23 cellular contexts compared by ENCODE assay signal in the genomic region with DNA sequence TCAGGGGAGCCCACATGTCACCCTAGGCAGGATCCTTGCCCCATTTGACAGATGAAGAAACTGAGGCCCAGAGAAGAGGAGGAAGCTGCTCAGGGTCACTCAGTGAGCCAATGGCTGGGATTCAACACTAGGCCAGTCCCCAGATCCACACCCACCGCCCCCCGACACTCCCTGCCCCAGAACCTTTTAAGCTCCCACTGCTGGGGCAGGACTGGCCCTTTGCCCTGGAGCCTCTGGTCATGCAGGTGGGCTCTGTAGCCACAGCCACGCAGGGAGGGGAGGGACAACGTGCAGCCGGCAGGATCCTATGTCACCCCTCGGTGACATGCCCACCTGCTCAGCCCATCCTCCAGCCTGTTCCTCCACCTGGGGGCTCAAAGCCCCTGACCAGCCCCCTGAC.
DNase-seq lines count a peak whose midpoint lies in the region; ATAC-seq and TF ChIP-seq lines count a peak whose summit lies in the region.
"Had no signal": no experiment of that assay in that cellular context is flagged by ENCODE, and none has a peak within 500 bp of the region (broad histone marks: within the 10 kb centered on the region; RNA-seq: fewer than 3 reads in every experiment).

No MANE protein-coding gene starts in this region.

- intact Hi-C loops in esophagus squamous epithelium (cut with DNase I), result no loop called here

- TF ChIP-seq POLR2A in esophagus squamous epithelium (IDR thresholded peaks at IDR 0.05), result no peak

- H2AFZ ChIP-seq in neuronal stem cell (ENCODE audit: low read length), result no peak overlapping the region

- no peak overlapping the region for H2BK12ac ChIP-seq in neuronal stem cell (ENCODE audit: low read length)

- no peak for ATAC-seq in activated CD8-positive, alpha-beta memory T cell treated with anti-CD3 and anti-CD28 coated beads, Interleukin-2, amount 10 ng/mL, durations not matched to agents 7 days and 5 days
- ATAC-seq: GM12878 had no signal

- H3K4me1 ChIP-seq in neuronal stem cell (ENCODE audit: control insufficient read depth in 2 of 2, insufficient read depth in 1 of 2, low read depth in 1 of 2, low read length in 2 of 2), result peaks cover 0 to 9% of the 10 kb centered on the region in 2 donors
- H3K4me1 ChIP-seq in esophagus squamous epithelium, result no peaks in the 10 kb centered on the region
- H3K4me1 ChIP-seq: BE2C had no signal

- no peak for TF ChIP-seq CTCF in osteocyte (IDR thresholded peaks at IDR 0.05)
- TF ChIP-seq CTCF in esophagus squamous epithelium (IDR thresholded peaks at IDR 0.05), result no peak

- H3K9ac ChIP-seq in neuronal stem cell (ENCODE audit: low read depth, low read length, poor library complexity), result no peak overlapping the region
- H3K9ac ChIP-seq: BLaER1 had no signal

- H3K4me3 ChIP-seq in neuronal stem cell (ENCODE audit: low read length in 2 of 2) (no peak overlapping the region), esophagus squamous epithelium (no peak overlapping the region)
- H3K4me3 ChIP-seq: BLaER1, GM12878 had no signal

- H3K4me2 ChIP-seq in neuronal stem cell (ENCODE audit: insufficient read depth, low read length, poor library complexity, severe bottlenecking), result no peak overlapping the region
- H3K4me2 ChIP-seq: BLaER1 had no signal

- peak; percentile 12 for DNase-seq in activated CD8-positive, alpha-beta memory T cell treated with anti-CD3 and anti-CD28 coated beads, Interleukin-2, amount 10 ng/mL, durations not matched to agents 7 days and 5 days
- DNase-seq in activated CD8-positive, alpha-beta memory T cell treated with anti-CD3 and anti-CD28 coated beads, Interleukin-2, amount 50 U/mL, for 4 hours, result no peak
- no peak for DNase-seq in neuronal stem cell (ENCODE audit: low spot score)
- DNase-seq in osteocyte (ENCODE audit: extremely low spot score, unreplicated experiment), result peak; percentile 82
- no peak for DNase-seq in hepatic stellate cell (ENCODE audit: low spot score)
- DNase-seq in esophagus squamous epithelium (lab: John Stamatoyannopoulos, UW), result no peak
- DNase-seq: 8988T; ACHN; BE2C; C1 segment of cervical spinal cord; CD4-positive, alpha-beta memory T cell; CD4-positive, CD25-positive, alpha-beta regulatory T cell; CD8-positive, alpha-beta memory T cell; COR-L47; DMS 273 treated with DMSO at 0.1 percent for 48 hours; DMS53; DMS79; DND-41; EL; GDM1 had no signal

- H3K14ac ChIP-seq in neuronal stem cell (ENCODE audit: low read length), result no peak overlapping the region

- peak overlapping the region; percentile 41 for H3K18ac ChIP-seq in neuronal stem cell (ENCODE audit: low read length)

- no peak overlapping the region for H2BK5ac ChIP-seq in neuronal stem cell (ENCODE audit: low read length)

- CTCF ChIA-PET in activated CD8-positive, alpha-beta memory T cell treated with anti-CD3 and anti-CD28 coated beads, Interleukin-2, amount 10 ng/mL, durations not matched to agents 7 days and 5 days (lab: Charles Lee), result interaction anchor here (2.0 kb wide), 1 partner anchor 21 kb away, joined by 4 read pairs; no protein-coding TSS in a partner anchor

- peak overlapping the region; percentile 64 for H2AK5ac ChIP-seq in neuronal stem cell (ENCODE audit: low read depth, low read length)

- no peaks in the 10 kb centered on the region for H3K79me1 ChIP-seq in neuronal stem cell (ENCODE audit: low read depth, low read length)

- H3K36me3 Mint-ChIP-seq in activated CD8-positive, alpha-beta memory T cell treated with anti-CD3 and anti-CD28 coated beads, Interleukin-2, amount 10 ng/mL, durations not matched to agents 7 days and 5 days, result no peaks in the 10 kb centered on the region
- H3K36me3 Mint-ChIP-seq in osteocyte (ENCODE audit: unreplicated experiment), result no peaks in the 10 kb centered on the region
- H3K36me3 Mint-ChIP-seq: CD14-positive monocyte; CD4-positive, alpha-beta memory T cell; CD4-positive, CD25-positive, alpha-beta regulatory T cell; CD8-positive, alpha-beta memory T cell had no signal

- no peak overlapping the region for H3K23ac ChIP-seq in neuronal stem cell (ENCODE audit: low read depth, low read length, poor library complexity)

- no CpG with 5 or more reads among the region's 6 CpGs for WGBS in neuronal stem cell (ENCODE audit: extremely low coverage in 2 of 2, insufficient read length in 2 of 2, insufficient replicate concordance in 1 of 2), 2 donors
- WGBS in esophagus squamous epithelium, 2 donors, result 88 to 89% methylated on average over 1 to 5 of the region's 6 CpGs

- no peaks in the 10 kb centered on the region for H3K9me3 Mint-ChIP-seq in activated CD8-positive, alpha-beta memory T cell treated with anti-CD3 and anti-CD28 coated beads, Interleukin-2, amount 10 ng/mL, durations not matched to agents 7 days and 5 days (ENCODE audit: low read depth)
- H3K9me3 Mint-ChIP-seq in osteocyte (ENCODE audit: unreplicated experiment), result no peaks in the 10 kb centered on the region

- no peaks in the 10 kb centered on the region for H3K36me3 ChIP-seq in neuronal stem cell (replicated peaks in 1 of 2; ENCODE audit: control insufficient read depth in 2 of 2, insufficient read depth in 2 of 2, low read length in 2 of 2)
- no peaks in the 10 kb centered on the region for H3K36me3 ChIP-seq in esophagus squamous epithelium
- H3K36me3 ChIP-seq: BE2C, BLaER1 had no signal

- H3K27me3 Mint-ChIP-seq in activated CD8-positive, alpha-beta memory T cell treated with anti-CD3 and anti-CD28 coated beads, Interleukin-2, amount 10 ng/mL, durations not matched to agents 7 days and 5 days, result peaks cover 2% of the 10 kb centered on the region
- H3K27me3 Mint-ChIP-seq in osteocyte (ENCODE audit: unreplicated experiment), result peaks cover 3% of the 10 kb centered on the region

- no peak overlapping the region for H3K4ac ChIP-seq in neuronal stem cell (ENCODE audit: low read length)

- H3K27me3 ChIP-seq in neuronal stem cell (ENCODE audit: control insufficient read depth in 3 of 3, insufficient read depth in 3 of 3, low read depth in 1 of 3, low read length in 3 of 3) (peaks cover 0 to 2% (median 0%) of the 10 kb centered on the region in 3 experiments), esophagus squamous epithelium (peaks cover 0 to 26% (median 0%) of the 10 kb centered on the region in 4 donors)
- H3K27me3 ChIP-seq: BE2C, BLaER1 had no signal

- H3K27ac Mint-ChIP-seq in activated CD8-positive, alpha-beta memory T cell treated with anti-CD3 and anti-CD28 coated beads, Interleukin-2, amount 10 ng/mL, durations not matched to agents 7 days and 5 days, result no peak overlapping the region
- no peak overlapping the region for H3K27ac Mint-ChIP-seq in osteocyte (ENCODE audit: unreplicated experiment)
- H3K27ac Mint-ChIP-seq: CD14-positive monocyte; CD4-positive, alpha-beta memory T cell; CD4-positive, CD25-positive, alpha-beta regulatory T cell; CD8-positive, alpha-beta memory T cell had no signal

- H4K91ac ChIP-seq in neuronal stem cell (ENCODE audit: low read depth, low read length, poor library complexity), result no peak overlapping the region

- H3K27ac ChIP-seq in neuronal stem cell (replicated peaks; ENCODE audit: low read length) (no peak overlapping the region), esophagus squamous epithelium (no peak overlapping the region)
- H3K27ac ChIP-seq: BLaER1 had no signal

- H4K8ac ChIP-seq in neuronal stem cell (ENCODE audit: low read depth, low read length), result no peak overlapping the region

- H3K4me1 Mint-ChIP-seq in activated CD8-positive, alpha-beta memory T cell treated with anti-CD3 and anti-CD28 coated beads, Interleukin-2, amount 10 ng/mL, durations not matched to agents 7 days and 5 days, result no peaks in the 10 kb centered on the region
- H3K4me1 Mint-ChIP-seq in osteocyte (ENCODE audit: unreplicated experiment), result no peaks in the 10 kb centered on the region
- H3K4me1 Mint-ChIP-seq: CD14-positive monocyte; CD4-positive, alpha-beta memory T cell; CD4-positive, CD25-positive, alpha-beta regulatory T cell; CD8-positive, alpha-beta memory T cell had no signal

- H3K9me3 ChIP-seq in neuronal stem cell (replicated peaks in 1 of 2; ENCODE audit: control insufficient read depth in 2 of 2, insufficient read depth in 1 of 2, low read depth in 1 of 2, low read length in 2 of 2) (no peaks in the 10 kb centered on the region), esophagus squamous epithelium (no peaks in the 10 kb centered on the region)
- H3K9me3 ChIP-seq: BE2C, BLaER1 had no signal

- H2BK15ac ChIP-seq in neuronal stem cell (ENCODE audit: low read length), result no peak overlapping the region

- no peak overlapping the region for H2BK120ac ChIP-seq in neuronal stem cell (ENCODE audit: low read depth, low read length)

- H3K4me3 Mint-ChIP-seq in activated CD8-positive, alpha-beta memory T cell treated with anti-CD3 and anti-CD28 coated beads, Interleukin-2, amount 10 ng/mL, durations not matched to agents 7 days and 5 days, result no peak overlapping the region
- no peak overlapping the region for H3K4me3 Mint-ChIP-seq in osteocyte (ENCODE audit: unreplicated experiment)
- H3K4me3 Mint-ChIP-seq: CD14-positive monocyte; CD4-positive, alpha-beta memory T cell; CD4-positive, CD25-positive, alpha-beta regulatory T cell; CD8-positive, alpha-beta memory T cell had no signal

Comparison
In these comparisons a context has a peak if more than half of its experiments do, and no peak if none do; other contexts are left out.
1. DNase-seq: peak in activated CD8-positive, alpha-beta memory T cell treated with anti-CD3 and anti-CD28 coated beads, Interleukin-2, amount 10 ng/mL, durations not matched to agents 7 days and 5 days (single experiment) and osteocyte (single experiment); none in activated CD8-positive, alpha-beta memory T cell treated with anti-CD3 and anti-CD28 coated beads, Interleukin-2, amount 50 U/mL, for 4 hours (single experiment), neuronal stem cell (single experiment), hepatic stellate cell (single experiment) and esophagus squamous epithelium (single experiment).